Comparison of ENCODE assay signal across 8 cellular contexts in genomic region chr22:37486224-37486845, GRCh38. TPM values are rescaled to one million over a fixed set of nuclear protein-coding genes. Genes with fewer than 3 reads are reported as not detected.
DNase-seq lines count a peak whose midpoint lies in the region; ATAC-seq and TF ChIP-seq lines count a peak whose summit lies in the region.

Gene MFNG (minus strand): TSS chr22:37486384. CDS start chr22:37486177, 207 bp downstream.

- H3K4me3 ChIP-seq in psoas muscle (peak within 1 kb of the TSS; percentile 52), uterus (peak within 1 kb of the TSS; percentile 18 to 21)

- ATAC-seq in GM19025 (IDR thresholded peaks at IDR 0.05; ENCODE audit: low read depth, unreplicated experiment) (peak; percentile 56), SK-N-SH treated with all-trans-retinoic acid at 6 μM for 48 hours (peak; percentile 89), Right ventricle myocardium superior (ENCODE audit: poor library complexity) (peak; percentile 79), psoas muscle (peak; percentile 66 to 78 (median 71))

- TF ChIP-seq POLR2A in uterus (IDR thresholded peaks at IDR 0.05): no peak

- peaks cover 4% of the 10 kb centered on the region for H3K27me3 Mint-ChIP-seq in activated naive CD4-positive, alpha-beta T cell treated with anti-CD3 and anti-CD28 coated beads, Interleukin-2, amount 10 ng/mL, durations not matched to agents 7 days and 5 days

- 4 to 6% (median 5%) methylated on average over 22 to 24 of the region's 24 CpGs for WGBS in psoas muscle, 3 donors

- peak within 1 kb of the TSS; percentile 89 for H3K4me3 Mint-ChIP-seq in activated naive CD4-positive, alpha-beta T cell treated with anti-CD3 and anti-CD28 coated beads, Interleukin-2, amount 10 ng/mL, durations not matched to agents 7 days and 5 days

- peak within 1 kb of the TSS; percentile 93 for H3K27ac Mint-ChIP-seq in activated naive CD4-positive, alpha-beta T cell treated with anti-CD3 and anti-CD28 coated beads, Interleukin-2, amount 10 ng/mL, durations not matched to agents 7 days and 5 days

- intact Hi-C loops in Right ventricle myocardium superior (cut with DNase I): no loop called here
- intact Hi-C loops in psoas muscle (cut with DNase I): no loop called here
- intact Hi-C loops in uterus (cut with DNase I; ENCODE audit: low total_unique reads): no loop called here

- no peaks in the 10 kb centered on the region for H3K4me1 ChIP-seq in psoas muscle
- H3K4me1 ChIP-seq in uterus: peaks cover 0 to 4% of the 10 kb centered on the region in 2 donors

- H3K27ac ChIP-seq in psoas muscle (peak within 1 kb of the TSS; percentile 46), uterus (peak within 1 kb of the TSS; percentile 42 to 64)

- H3K36me3 ChIP-seq in psoas muscle (ENCODE audit: insufficient read depth in 1 of 2, low read depth in 1 of 2) (no peaks in the 10 kb centered on the region), uterus (no peaks in the 10 kb centered on the region)

- no peaks in the 10 kb centered on the region for H3K9me3 Mint-ChIP-seq in activated naive CD4-positive, alpha-beta T cell treated with anti-CD3 and anti-CD28 coated beads, Interleukin-2, amount 10 ng/mL, durations not matched to agents 7 days and 5 days

- DNase-seq in Ammon's horn (ENCODE audit: low spot score): peak; percentile 66
- DNase-seq in HK-2 (ENCODE audit: unreplicated experiment): peak; percentile 69
- peak; percentile 85 for DNase-seq in activated naive CD4-positive, alpha-beta T cell treated with anti-CD3 and anti-CD28 coated beads, Interleukin-2, amount 10 ng/mL, durations not matched to agents 7 days and 5 days
- peak; percentile 86 for DNase-seq in Right ventricle myocardium superior
- peak; percentile 71 to 80 for DNase-seq in psoas muscle
- DNase-seq in uterus: peak; percentile 47 to 51

- CTCF ChIA-PET in activated naive CD4-positive, alpha-beta T cell treated with anti-CD3 and anti-CD28 coated beads, Interleukin-2, amount 10 ng/mL, durations not matched to agents 7 days and 5 days (lab: Charles Lee): interaction anchor here (0.7 to 2.5 kb wide), 8 partner anchors 10 to 152 kb away, joined by 3 to 20 read pairs (median 4); no protein-coding TSS in a partner anchor

- peaks cover 29% of the 10 kb centered on the region for H3K36me3 Mint-ChIP-seq in activated naive CD4-positive, alpha-beta T cell treated with anti-CD3 and anti-CD28 coated beads, Interleukin-2, amount 10 ng/mL, durations not matched to agents 7 days and 5 days

- H3K27me3 ChIP-seq in psoas muscle (ENCODE audit: insufficient read depth in 3 of 3, low read length in 2 of 3): peaks cover 0 to 15% (median 8%) of the 10 kb centered on the region in 3 donors
- no peaks in the 10 kb centered on the region for H3K27me3 ChIP-seq in uterus

- H3K9me3 ChIP-seq in psoas muscle (no peaks in the 10 kb centered on the region), uterus (no peaks in the 10 kb centered on the region)

- peaks cover 61% of the 10 kb centered on the region for H3K4me1 Mint-ChIP-seq in activated naive CD4-positive, alpha-beta T cell treated with anti-CD3 and anti-CD28 coated beads, Interleukin-2, amount 10 ng/mL, durations not matched to agents 7 days and 5 days

- TF ChIP-seq CTCF in psoas muscle (IDR thresholded peaks at IDR 0.05) (no peak), uterus (IDR thresholded peaks at IDR 0.05) (no peak)

TF ChIP-seq in SK-N-SH treated with all-trans-retinoic acid at 6 μM for 48 hours, 23 proteins besides CTCF, POLR2A, EP300 and RAD21:
- no peak for TF ChIP-seq BACH2 (CRISPR knock-in tag; IDR thresholded peaks at IDR 0.05; ENCODE audit: borderline replicate concordance)

RNA-seq across cellular contexts. Expression of gene MFNG, which starts in this region (rescaled TPM):
- total RNA-seq in Right ventricle myocardium superior: 12.7 TPM
- total RNA-seq in psoas muscle: 1 to 10 TPM; 4.5 to 8.0 (median 7.7) TPM
- 1 to 10 TPM; 4.3 to 9.6 (median 8.2) TPM for polyA plus RNA-seq in psoas muscle
- 10 to 100 TPM in 3 of 4 donors, 1 to 10 TPM in 1; 7.6 to 71.2 (median 28.7) TPM for total RNA-seq in uterus

Comparison
In these comparisons a context has a peak if more than half of its experiments do, and no peak if none do; other contexts are left out.
1. Peak in every context shown above with its lines: DNase-seq, ATAC-seq, H3K4me3 ChIP-seq and H3K27ac ChIP-seq.